Comparison of ENCODE assay signal across 8 cellular contexts in genomic region chr11:57567210-57567511, GRCh38. TPM values are rescaled to one million over a fixed set of nuclear protein-coding genes. Genes with fewer than 3 reads are reported as not detected.
DNase-seq lines count a peak whose midpoint lies in the region; ATAC-seq and TF ChIP-seq lines count a peak whose summit lies in the region.

No MANE protein-coding gene starts in this region.

- no peak for DNase-seq in Calu3
- DNase-seq in PC-9 = no peak
- DNase-seq in central memory CD4-positive, alpha-beta T cell = peak; percentile 44
- no peak for DNase-seq in lower leg skin (ENCODE audit: low spot score in 2 of 2)
- DNase-seq in tibial artery = no peak
- DNase-seq in HCEC 1CT = no peak
- DNase-seq in NCI-H1930 (lab: John Stamatoyannopoulos, UW) = no peak

- H3K9me3 Mint-ChIP-seq in Calu3 (ENCODE audit: low read depth, unreplicated experiment) = no peaks in the 10 kb centered on the region

- peak overlapping the region; percentile 98 for H3K4me3 Mint-ChIP-seq in Calu3 (ENCODE audit: low read depth, unreplicated experiment)

- POLR2A ChIA-PET in PC-9 (lab: Charles Lee; ENCODE audit: unreplicated experiment) = interaction anchor here (0.6 to 0.7 kb wide), 2 partner anchors 71 to 233 kb away, joined by 4 to 6 read pairs; no protein-coding TSS in a partner anchor

- peak overlapping the region; percentile 90 for H3K4me2 ChIP-seq in PC-9

- no peaks in the 10 kb centered on the region for H3F3A ChIP-seq in PC-9 (ENCODE audit: insufficient read depth, low read depth)

- H3K27me3 ChIP-seq in PC-9 (ENCODE audit: insufficient read depth, low read depth) = no peaks in the 10 kb centered on the region
- H3K27me3 ChIP-seq in tibial artery = no peaks in the 10 kb centered on the region

- H3K4me1 Mint-ChIP-seq in Calu3 (ENCODE audit: low read depth, unreplicated experiment) = peaks cover 25% of the 10 kb centered on the region

- WGBS in lower leg skin, 2 donors = 0% methylated on average over 9 of the region's 9 CpGs

- H3K4me3 ChIP-seq in PC-9 = peak overlapping the region; percentile 89
- peak overlapping the region; percentile 78 for H3K4me3 ChIP-seq in lower leg skin (ENCODE audit: low read depth, poor library complexity, severe bottlenecking)
- H3K4me3 ChIP-seq in tibial artery = peak overlapping the region; percentile 72 to 83

- no peaks in the 10 kb centered on the region for H3K79me2 ChIP-seq in PC-9 (ENCODE audit: low read depth)

- CTCF ChIA-PET in Calu3 (lab: Charles Lee) (interaction anchor here (0.6 to 2.5 kb wide), 7 partner anchors 36 to 221 kb away, joined by 3 to 62 read pairs (median 6); partner anchors contain the start of gene TIMM10), PC-9 (lab: Charles Lee) (interaction anchor here (0.6 to 1.9 kb wide), 6 partner anchors 37 to 153 kb away, joined by 3 to 8 read pairs (median 4); no protein-coding TSS in a partner anchor)

- H3K27ac Mint-ChIP-seq in Calu3 (ENCODE audit: unreplicated experiment) = no peak overlapping the region

- no peaks in the 10 kb centered on the region for H3K27me3 Mint-ChIP-seq in Calu3 (ENCODE audit: unreplicated experiment)

- no peak for TF ChIP-seq POLR2A in lower leg skin (IDR thresholded peaks at IDR 0.05)

- no peaks in the 10 kb centered on the region for H4K20me1 ChIP-seq in PC-9 (ENCODE audit: insufficient read depth)

- H3K27ac ChIP-seq in PC-9 (no peak overlapping the region), tibial artery (peak overlapping the region; percentile 67 to 79)

- intact Hi-C loops in Calu3 (cut with micrococcal nuclease; ENCODE audit: unreplicated experiment) (no loop called here), PC-9 (cut with micrococcal nuclease; ENCODE audit: unreplicated experiment) (loop anchor here (1.0 kb wide), 2 partner anchors 36 to 109 kb away; no protein-coding TSS in a partner anchor), lower leg skin (cut with DNase I; ENCODE audit: low total_unique reads) (loop anchor here (5.0 kb wide), 1 partner anchor 75 kb away; no protein-coding TSS in a partner anchor), tibial artery (cut with DNase I; ENCODE audit: low total_unique reads) (loop anchor here (2.0 kb wide), 1 partner anchor 32 kb away; no protein-coding TSS in a partner anchor)

- BruUV-seq in Calu3 (replicated peaks; lab: Mats Ljungman, UMichigan) = TSS peak; percentile 65
- TSS peak; percentile 54 for BruUV-seq in PC-9 (replicated peaks; lab: Mats Ljungman, UMichigan)

- H3K9me2 ChIP-seq in PC-9 (ENCODE audit: insufficient read depth) = no peaks in the 10 kb centered on the region

- TF ChIP-seq CTCF in Calu3 (IDR thresholded peaks at IDR 0.05; ENCODE audit: unreplicated experiment) = no peak
- no peak for TF ChIP-seq CTCF in PC-9 (conservative IDR thresholded peaks at IDR 0.05)
- TF ChIP-seq CTCF in lower leg skin (IDR thresholded peaks at IDR 0.05) = no peak
- no peak for TF ChIP-seq CTCF in tibial artery (IDR thresholded peaks at IDR 0.05)

- no peaks in the 10 kb centered on the region for H3K9me3 ChIP-seq in PC-9 (ENCODE audit: insufficient read depth, low read depth)
- no peaks in the 10 kb centered on the region for H3K9me3 ChIP-seq in tibial artery

- peaks cover 24% of the 10 kb centered on the region for H3K4me1 ChIP-seq in PC-9 (replicated peaks; ENCODE audit: insufficient read depth)
- peaks cover 0 to 22% (median 12%) of the 10 kb centered on the region in 4 donors for H3K4me1 ChIP-seq in tibial artery

- ATAC-seq in GM21576 (IDR thresholded peaks at IDR 0.05; ENCODE audit: unreplicated experiment) = peak; percentile 1

- peaks cover 16% of the 10 kb centered on the region for H3K36me3 Mint-ChIP-seq in Calu3 (ENCODE audit: insufficient read depth, unreplicated experiment)

- peak overlapping the region; percentile 97 for H2AFZ ChIP-seq in PC-9

- H3K36me3 ChIP-seq in PC-9 (ENCODE audit: low read depth) = no peaks in the 10 kb centered on the region
- no peaks in the 10 kb centered on the region for H3K36me3 ChIP-seq in tibial artery

RNA-seq across cellular contexts. Expression of gene UBE2L6, which starts 0.3 kb away (rescaled TPM):
- total RNA-seq in Calu3 (2022) (80.8 and 170 TPM in 2 replicates), PC-9 (2021) (121 and 122 TPM in 2 replicates), lower leg skin (10 to 100 TPM; 14.5 to 31.0 (median 19.9) TPM)

RNA-seq across cellular contexts. Expression of gene SMTNL1, which starts 29.8 kb away (rescaled TPM):
- total RNA-seq in Calu3 (2022) = not detected in 2 replicates
- total RNA-seq in PC-9 (2021) = not detected in 2 replicates
- total RNA-seq in lower leg skin = not detected

RNA-seq across cellular contexts. Expression of gene SERPING1, which starts 30.3 kb away (rescaled TPM):
- total RNA-seq in Calu3 (2022) (61.8 and 112 TPM in 2 replicates), PC-9 (2021) (3.1 TPM in 2 replicates), lower leg skin (100 to 1,000 TPM in 2 of 4 donors, 10 to 100 TPM in 2; 89.4 to 236 (median 103) TPM)

RNA-seq across cellular contexts. Expression of gene TIMM10, which starts 36.6 kb away (rescaled TPM):
- 68.5 and 73.5 TPM in 2 replicates for total RNA-seq in Calu3 (2022)
- total RNA-seq in PC-9 (2021) = 90.2 and 94.7 TPM in 2 replicates
- 10 to 100 TPM; 24.3 to 53.2 (median 29.4) TPM for total RNA-seq in lower leg skin

RNA-seq across cellular contexts. Expression of gene SLC43A1, which starts 51.7 kb away (rescaled TPM):
- total RNA-seq in Calu3 (2022) = 9.5 and 12.5 TPM in 2 replicates
- 3.2 and 4.0 TPM in 2 replicates for total RNA-seq in PC-9 (2021)
- total RNA-seq in lower leg skin = 10 to 100 TPM; 15.9 to 20.2 (median 18.3) TPM

Comparison
In these comparisons a context has a peak if more than half of its experiments do, and no peak if none do; other contexts are left out.
1. RNA of gene SERPING1, which starts 30.3 kb away (total RNA-seq): 89.4 to 236 TPM in lower leg skin and 61.8 to 112 TPM in Calu3; 3.1 TPM in PC-9; every median in the first group is over 10 times any median in the second.
2. Peak in every context shown above with its lines, with median percentiles within 50 percentile points of each other: H3K4me3 ChIP-seq.